In genomic region chr14:96525452-96525851, GRCh38 we compare ENCODE assay signal across 28 cellular contexts.
"Had no signal": no experiment of that assay in that cellular context is flagged by ENCODE, and none has a peak within 500 bp of the region (broad histone marks: within the 10 kb centered on the region; RNA-seq: fewer than 3 reads in every experiment).

No MANE protein-coding gene starts in this region.

- H3K4me3 ChIP-seq: body of pancreas, colonic mucosa, esophagus squamous epithelium, gastroesophageal sphincter had no signal

- H3K4me3 Mint-ChIP-seq: activated CD4-positive, alpha-beta memory T cell treated with anti-CD3 and anti-CD28 coated beads for 36 hours; activated CD4-positive, alpha-beta T cell treated with anti-CD3 and anti-CD28 coated beads for 36 hours; activated CD4-positive, alpha-beta T cell treated with anti-CD3 and anti-CD28 coated beads, Interleukin-2, amount 10 ng/mL, durations not matched to agents 24 days and 14 days; activated CD8-positive, alpha-beta memory T cell treated with anti-CD3 and anti-CD28 coated beads, Interleukin-2, amount 10 ng/mL, durations not matched to agents 7 days and 5 days; activated CD8-positive, alpha-beta T cell treated with anti-CD3 and anti-CD28 coated beads, Interleukin-2, amount 10 ng/mL, durations not matched to agents 7 days and 5 days; activated naive CD8-positive, alpha-beta T cell; activated T-helper 17 cell treated with anti-CD3 and anti-CD28 coated beads, Interleukin-2, amount 50 U/mL, for 72 hours had no signal

- H3K4me1 ChIP-seq: body of pancreas, colonic mucosa, esophagus squamous epithelium had no signal

- H3K9me3 ChIP-seq: body of pancreas, colonic mucosa, esophagus squamous epithelium, gastroesophageal sphincter had no signal

- H3K27ac ChIP-seq: body of pancreas, colonic mucosa, epithelial cell of prostate, esophagus squamous epithelium, gastroesophageal sphincter had no signal

- H3K27me3 Mint-ChIP-seq: activated CD4-positive, alpha-beta memory T cell treated with anti-CD3 and anti-CD28 coated beads for 36 hours; activated CD4-positive, alpha-beta T cell treated with anti-CD3 and anti-CD28 coated beads for 36 hours; activated CD4-positive, alpha-beta T cell treated with anti-CD3 and anti-CD28 coated beads, Interleukin-2, amount 10 ng/mL, durations not matched to agents 24 days and 14 days; activated CD8-positive, alpha-beta memory T cell treated with anti-CD3 and anti-CD28 coated beads, Interleukin-2, amount 10 ng/mL, durations not matched to agents 7 days and 5 days; activated naive CD8-positive, alpha-beta T cell; activated T-helper 17 cell treated with anti-CD3 and anti-CD28 coated beads, Interleukin-2, amount 50 U/mL, for 72 hours had no signal

- ATAC-seq: activated CD4-positive, alpha-beta T cell treated with anti-CD3 and anti-CD28 coated beads for 36 hours; activated CD8-positive, alpha-beta memory T cell treated with anti-CD3 and anti-CD28 coated beads, Interleukin-2, amount 10 ng/mL, durations not matched to agents 7 days and 5 days; activated CD8-positive, alpha-beta T cell treated with anti-CD3 and anti-CD28 coated beads, Interleukin-2, amount 10 ng/mL, durations not matched to agents 7 days and 5 days; activated T-helper 17 cell treated with anti-CD3 and anti-CD28 coated beads, Interleukin-2, amount 50 U/mL, for 72 hours; body of pancreas; gastroesophageal sphincter had no signal

- H3K9me3 Mint-ChIP-seq: activated CD4-positive, alpha-beta memory T cell treated with anti-CD3 and anti-CD28 coated beads for 36 hours; activated CD4-positive, alpha-beta T cell treated with anti-CD3 and anti-CD28 coated beads, Interleukin-2, amount 10 ng/mL, durations not matched to agents 24 days and 14 days; activated T-helper 17 cell treated with anti-CD3 and anti-CD28 coated beads, Interleukin-2, amount 50 U/mL, for 72 hours had no signal

- DNase-seq: activated CD4-positive, alpha-beta memory T cell treated with anti-CD3 and anti-CD28 coated beads for 36 hours; activated CD4-positive, alpha-beta T cell treated with anti-CD3 and anti-CD28 coated beads for 36 hours; activated CD4-positive, alpha-beta T cell treated with anti-CD3 and anti-CD28 coated beads, Interleukin-2, amount 10 ng/mL, durations not matched to agents 24 days and 14 days; activated CD4-positive, CD25-positive, alpha-beta regulatory T cell; activated CD4-positive, CD25-positive, alpha-beta regulatory T cell treated with anti-CD3 and anti-CD28 coated beads, Interleukin-2, amount 50 U/mL, for 72 hours; activated CD8-positive, alpha-beta memory T cell treated with anti-CD3 and anti-CD28 coated beads, Interleukin-2, amount 10 ng/mL, durations not matched to agents 7 days and 5 days; activated CD8-positive, alpha-beta memory T cell treated with anti-CD3 and anti-CD28 coated beads, Interleukin-2, amount 50 U/mL, for 4 hours; activated CD8-positive, alpha-beta T cell treated with anti-CD3 and anti-CD28 coated beads, Interleukin-2, amount 10 ng/mL, durations not matched to agents 7 days and 5 days; activated effector memory CD4-positive, alpha-beta T cell treated with Interleukin-2 at 50 U/mL for 16 hours; activated gamma-delta T cell treated with Interleukin-2 at 50 U/mL for 16 hours; activated naive CD4-positive, alpha-beta T cell treated with anti-CD3 and anti-CD28 coated beads, Interleukin-2, amount 50 U/mL, for 16 hours; activated naive CD4-positive, alpha-beta T cell treated with Interleukin-2 at 50 U/mL for 16 hours; activated T-cell treated with anti-CD3 and anti-CD28 coated beads, Interleukin-2, amount 50 U/mL, for 1 hour; amygdala; aorta; body of pancreas; caudate nucleus; colonic mucosa; effector CD8-positive, alpha-beta T cell; esophagus squamous epithelium; foreskin melanocyte; T-helper 2 cell had no signal

- H3K27me3 ChIP-seq: body of pancreas, colonic mucosa, esophagus squamous epithelium, gastroesophageal sphincter had no signal

- H3K4me1 Mint-ChIP-seq: activated CD4-positive, alpha-beta T cell treated with anti-CD3 and anti-CD28 coated beads for 36 hours; activated CD4-positive, alpha-beta T cell treated with anti-CD3 and anti-CD28 coated beads, Interleukin-2, amount 10 ng/mL, durations not matched to agents 24 days and 14 days; activated CD8-positive, alpha-beta memory T cell treated with anti-CD3 and anti-CD28 coated beads, Interleukin-2, amount 10 ng/mL, durations not matched to agents 7 days and 5 days; activated T-helper 17 cell treated with anti-CD3 and anti-CD28 coated beads, Interleukin-2, amount 50 U/mL, for 72 hours had no signal

- H3K27ac Mint-ChIP-seq: activated CD4-positive, alpha-beta memory T cell treated with anti-CD3 and anti-CD28 coated beads for 36 hours; activated CD4-positive, alpha-beta T cell treated with anti-CD3 and anti-CD28 coated beads for 36 hours; activated CD4-positive, alpha-beta T cell treated with anti-CD3 and anti-CD28 coated beads, Interleukin-2, amount 10 ng/mL, durations not matched to agents 24 days and 14 days; activated CD8-positive, alpha-beta memory T cell treated with anti-CD3 and anti-CD28 coated beads, Interleukin-2, amount 10 ng/mL, durations not matched to agents 7 days and 5 days; activated CD8-positive, alpha-beta T cell treated with anti-CD3 and anti-CD28 coated beads, Interleukin-2, amount 10 ng/mL, durations not matched to agents 7 days and 5 days; activated naive CD8-positive, alpha-beta T cell; activated T-helper 17 cell treated with anti-CD3 and anti-CD28 coated beads, Interleukin-2, amount 50 U/mL, for 72 hours had no signal

- FAIRE-seq: endometrium, endothelial cell of umbilical vein had no signal
